ENCODE assay signal across 7 cellular contexts in genomic region chr18:58362027-58362575, GRCh38.
DNase-seq lines count a peak whose midpoint lies in the region; ATAC-seq and TF ChIP-seq lines count a peak whose summit lies in the region.

No MANE protein-coding gene starts in this region.

- 47% methylated on average over 8 of the region's 8 CpGs for WGBS in urinary bladder
- 51 to 57% methylated on average over 8 of the region's 8 CpGs for WGBS in lower leg skin, 2 donors

- H3K4me3 ChIP-seq in choroid plexus epithelial cell (ENCODE audit: low read depth, low read length), result peak overlapping the region; percentile 6
- no peak overlapping the region for H3K4me3 ChIP-seq in urinary bladder (ENCODE audit: low read depth, low read length)
- no peak overlapping the region for H3K4me3 ChIP-seq in lower leg skin (ENCODE audit: low read depth, poor library complexity, severe bottlenecking)

- H3K36me3 ChIP-seq in urinary bladder (ENCODE audit: insufficient read depth), result no peaks in the 10 kb centered on the region

- TF ChIP-seq POLR2A in lower leg skin (IDR thresholded peaks at IDR 0.05) (no peak), erythroblast (IDR thresholded peaks at IDR 0.05; ENCODE audit: low read length) (no peak)

- peak overlapping the region; percentile 16 for H3K27ac ChIP-seq in urinary bladder (ENCODE audit: low read depth)

- no peak for ATAC-seq in HG02840 (IDR thresholded peaks at IDR 0.05; ENCODE audit: low FRiP score, unreplicated experiment)

- DNase-seq in M059J (ENCODE audit: low read depth) (peak; percentile 97), choroid plexus epithelial cell (ENCODE audit: low read depth) (peak; percentile 95), lung microvascular endothelial cell (ENCODE audit: low read depth in 2 of 2) (peak; percentile 88 to 97), lower leg skin (ENCODE audit: low spot score in 2 of 2) (no peak), erythroblast (lab: John Stamatoyannopoulos, UW) (no peak)

- no peaks in the 10 kb centered on the region for H3K4me1 ChIP-seq in urinary bladder (ENCODE audit: insufficient read depth)

- no peak for TF ChIP-seq CTCF in choroid plexus epithelial cell (conservative IDR thresholded peaks at IDR 0.05; ENCODE audit: low read depth, low read length)
- no peak for TF ChIP-seq CTCF in lower leg skin (IDR thresholded peaks at IDR 0.05)

- intact Hi-C loops in lower leg skin (cut with DNase I; ENCODE audit: low total_unique reads), result no loop called here

Comparison
In these comparisons a context has a peak if more than half of its experiments do, and no peak if none do; other contexts are left out.
1. DNase-seq: peak in M059J (single experiment), choroid plexus epithelial cell (single experiment) and lung microvascular endothelial cell (2 of 2); none in lower leg skin (0 of 2) and erythroblast (0 of 2).